ENCODE assay signal across 8 cellular contexts in the genomic region with DNA sequence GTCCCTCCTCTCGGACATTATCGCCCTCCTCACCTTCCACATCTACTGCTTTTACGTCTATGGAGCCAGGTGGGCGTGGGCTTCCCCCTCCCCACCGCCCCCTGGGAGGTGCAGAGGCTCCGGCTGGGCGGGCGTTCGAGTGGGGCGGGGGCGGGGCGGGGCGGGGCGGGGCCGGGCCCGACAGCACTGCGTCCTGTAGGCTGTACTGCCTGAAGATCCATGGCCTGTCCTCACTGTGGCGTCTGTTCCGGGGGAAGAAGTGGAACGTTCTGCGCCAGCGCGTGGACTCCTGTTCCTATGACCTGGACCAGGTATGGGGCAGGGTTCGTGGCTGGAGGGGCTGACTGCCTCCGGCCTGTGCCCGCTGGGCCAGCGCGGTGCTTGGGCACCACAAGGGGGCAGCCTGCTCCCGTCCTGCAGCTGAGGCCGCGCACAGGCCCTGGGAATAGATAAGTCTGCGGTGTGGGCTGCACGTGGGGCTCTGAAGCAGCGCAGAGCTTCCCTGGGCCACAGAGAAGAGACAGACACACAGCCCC. TPM values are rescaled to one million over a fixed set of nuclear protein-coding genes. Genes with fewer than 3 reads are reported as not detected.
A peak's percentile ranks its signal among the peaks of the same experiment; 100 is the strongest.
DNase-seq lines count a peak whose midpoint lies in the region; ATAC-seq lines count a peak whose summit lies in the region.

No MANE protein-coding gene starts in this region.

- H3K9me3 Mint-ChIP-seq in dendritic cell treated with granulocyte-macrophage colony-stimulating factor and Interleukin-4, amounts not matched to agents 40 ng/mL and 50 ng/mL, for 4 days, result no peaks in the 10 kb centered on the region

- H3K4me1 Mint-ChIP-seq in dendritic cell treated with granulocyte-macrophage colony-stimulating factor and Interleukin-4, amounts not matched to agents 40 ng/mL and 50 ng/mL, for 4 days (ENCODE audit: low read depth), result no peaks in the 10 kb centered on the region

- DNase-seq in ELF-1 (ENCODE audit: low read depth, low spot score) (peak; percentile 89), Kasumi-1 (lab: John Stamatoyannopoulos, UW) (peak; percentile 43 to 45), lung microvascular endothelial cell (ENCODE audit: low read depth in 2 of 2) (peak; percentile 84 to 85), NCI-H1105 (lab: John Stamatoyannopoulos, UW) (no peak), SW 1271 (lab: John Stamatoyannopoulos, UW) (no peak)
- peak; percentile 36 to 56 for DNase-seq in stimulated activated CD8-positive, alpha-beta memory T cell treated with anti-CD3 and anti-CD28 coated beads, Interleukin-2, amount 100 ng/mL, for 48 hours (ENCODE audit: low read depth in 2 of 2)

- ATAC-seq in activated CD4-positive, CD25-positive, alpha-beta regulatory T cell treated with anti-CD3 and anti-CD28 coated beads, Interleukin-2, amount 50 U/mL, for 24 hours, result peak; percentile 91 to 97

- intact Hi-C loops in dendritic cell treated with granulocyte-macrophage colony-stimulating factor and Interleukin-4, amounts not matched to agents 40 ng/mL and 50 ng/mL, for 4 days (cut with micrococcal nuclease), result loop anchor here (1.0 kb wide), 2 partner anchors 81 to 88 kb away; no protein-coding TSS in a partner anchor

- no peaks in the 10 kb centered on the region for H3K27me3 Mint-ChIP-seq in dendritic cell treated with granulocyte-macrophage colony-stimulating factor and Interleukin-4, amounts not matched to agents 40 ng/mL and 50 ng/mL, for 4 days

- peak overlapping the region; percentile 44 for H3K4me3 Mint-ChIP-seq in dendritic cell treated with granulocyte-macrophage colony-stimulating factor and Interleukin-4, amounts not matched to agents 40 ng/mL and 50 ng/mL, for 4 days

- H3K36me3 Mint-ChIP-seq in dendritic cell treated with granulocyte-macrophage colony-stimulating factor and Interleukin-4, amounts not matched to agents 40 ng/mL and 50 ng/mL, for 4 days (ENCODE audit: low read depth), result peaks cover 69% of the 10 kb centered on the region

- H3K27ac Mint-ChIP-seq in dendritic cell treated with granulocyte-macrophage colony-stimulating factor and Interleukin-4, amounts not matched to agents 40 ng/mL and 50 ng/mL, for 4 days, result no peak overlapping the region

RNA-seq across cellular contexts. Expression of a gene that starts 9.2 kb away (rescaled TPM):
- total RNA-seq in lung microvascular endothelial cell, result 14.2 and 20.2 TPM in 2 replicates

RNA-seq across cellular contexts. Expression of a gene that starts 10.9 kb away (rescaled TPM):
- total RNA-seq in lung microvascular endothelial cell, result 6.8 and 10.9 TPM in 2 replicates

RNA-seq across cellular contexts. Expression of a gene that starts 12.1 kb away (rescaled TPM):
- 2.0 and 2.4 TPM in 2 replicates for total RNA-seq in lung microvascular endothelial cell

RNA-seq across cellular contexts. Expression of a gene that starts 18.7 kb away (rescaled TPM):
- not detected in 2 replicates for total RNA-seq in lung microvascular endothelial cell

RNA-seq across cellular contexts. Expression of a gene that starts 51.4 kb away (rescaled TPM):
- total RNA-seq in lung microvascular endothelial cell, result 15.5 and 20.2 TPM in 2 replicates

Comparison
In these comparisons a context has a peak if more than half of its experiments do, and no peak if none do; other contexts are left out.
1. DNase-seq: peak in ELF-1 (single experiment), Kasumi-1 (2 of 2), lung microvascular endothelial cell (2 of 2) and stimulated activated CD8-positive, alpha-beta memory T cell treated with anti-CD3 and anti-CD28 coated beads, Interleukin-2, amount 100 ng/mL, for 48 hours (2 of 2); none in NCI-H1105 (single experiment) and SW 1271 (0 of 2).